In genomic region chr4:166673911-166674310, GRCh38 we compare ENCODE assay signal across 6 cellular contexts.
"Had no signal": no experiment of that assay in that cellular context is flagged by ENCODE, and none has a peak within 500 bp of the region (broad histone marks: within the 10 kb centered on the region; RNA-seq: fewer than 3 reads in every experiment).

No MANE protein-coding gene starts in this region.

- H3K36me3 Mint-ChIP-seq: IgD-negative memory B cell had no signal

- H3K4me1 Mint-ChIP-seq: GM23338, IgD-negative memory B cell had no signal

- H3K4me2 ChIP-seq: GM23338 had no signal

- H3K4me3 ChIP-seq: GM23338 had no signal

- H3K27ac ChIP-seq: HL-60 had no signal

- H3K27ac Mint-ChIP-seq: GM23338, H9, IgD-negative memory B cell had no signal

- ATAC-seq: GM23338, HepG2 had no signal

- H3K9me3 Mint-ChIP-seq: GM23338, H9 had no signal

- DNase-seq: H9, HCEC 1CT had no signal

- H3K27me3 Mint-ChIP-seq: IgD-negative memory B cell had no signal

- H2AFZ ChIP-seq: GM23338 had no signal

- H3K4me3 Mint-ChIP-seq: GM23338, H9, IgD-negative memory B cell had no signal
